Comparison of ENCODE assay signal across 8 cellular contexts in the genomic region with DNA sequence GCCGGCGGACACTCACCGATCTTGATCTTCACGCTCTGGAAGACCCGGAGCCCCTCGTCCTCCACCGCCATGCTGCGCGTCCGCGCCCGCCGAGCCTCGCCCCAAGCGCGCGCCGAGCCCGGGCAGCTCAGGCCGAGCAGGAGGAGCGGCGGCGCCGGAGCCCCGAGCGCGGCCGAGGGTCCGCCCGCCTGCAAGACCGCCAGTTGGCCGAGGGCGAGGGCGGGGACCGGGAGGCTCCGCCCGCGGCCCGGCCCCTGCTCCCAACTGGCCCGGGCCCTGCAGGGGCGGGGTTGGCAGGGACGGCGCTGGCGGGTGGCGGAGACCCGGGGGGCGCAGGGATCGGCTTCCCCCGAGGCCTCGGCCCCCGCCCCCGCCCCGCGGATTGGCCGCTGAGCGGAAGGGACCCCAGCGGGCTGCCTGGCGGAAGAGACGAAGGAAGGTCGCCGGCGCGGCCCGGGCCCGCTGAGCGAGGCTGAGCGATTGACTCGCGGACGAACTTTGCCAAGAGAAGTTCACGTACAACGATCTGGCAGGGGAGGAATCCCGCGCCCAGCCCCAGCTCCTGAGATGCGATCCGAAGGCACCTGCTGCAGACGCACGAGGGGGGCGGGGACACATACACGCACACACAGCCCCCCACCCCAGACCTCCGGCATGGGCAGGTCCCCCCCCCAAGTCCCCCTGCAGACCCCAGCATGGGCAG. TPM values are rescaled to one million over a fixed set of nuclear protein-coding genes. Genes with fewer than 3 reads are reported as not detected.
DNase-seq lines count a peak whose midpoint lies in the region; FAIRE-seq and TF ChIP-seq lines count a peak whose summit lies in the region.

A gene with protein sequence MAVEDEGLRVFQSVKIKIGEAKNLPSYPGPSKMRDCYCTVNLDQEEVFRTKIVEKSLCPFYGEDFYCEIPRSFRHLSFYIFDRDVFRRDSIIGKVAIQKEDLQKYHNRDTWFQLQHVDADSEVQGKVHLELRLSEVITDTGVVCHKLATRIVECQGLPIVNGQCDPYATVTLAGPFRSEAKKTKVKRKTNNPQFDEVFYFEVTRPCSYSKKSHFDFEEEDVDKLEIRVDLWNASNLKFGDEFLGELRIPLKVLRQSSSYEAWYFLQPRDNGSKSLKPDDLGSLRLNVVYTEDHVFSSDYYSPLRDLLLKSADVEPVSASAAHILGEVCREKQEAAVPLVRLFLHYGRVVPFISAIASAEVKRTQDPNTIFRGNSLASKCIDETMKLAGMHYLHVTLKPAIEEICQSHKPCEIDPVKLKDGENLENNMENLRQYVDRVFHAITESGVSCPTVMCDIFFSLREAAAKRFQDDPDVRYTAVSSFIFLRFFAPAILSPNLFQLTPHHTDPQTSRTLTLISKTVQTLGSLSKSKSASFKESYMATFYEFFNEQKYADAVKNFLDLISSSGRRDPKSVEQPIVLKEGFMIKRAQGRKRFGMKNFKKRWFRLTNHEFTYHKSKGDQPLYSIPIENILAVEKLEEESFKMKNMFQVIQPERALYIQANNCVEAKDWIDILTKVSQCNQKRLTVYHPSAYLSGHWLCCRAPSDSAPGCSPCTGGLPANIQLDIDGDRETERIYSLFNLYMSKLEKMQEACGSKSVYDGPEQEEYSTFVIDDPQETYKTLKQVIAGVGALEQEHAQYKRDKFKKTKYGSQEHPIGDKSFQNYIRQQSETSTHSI (minus strand): TSS at position 205 of the 703 bp plus-strand sequence. CDS start 134 bp downstream, at position 71.

- H3K27ac Mint-ChIP-seq in T-helper 2 cell treated with Interferon-gamma antibody and Interleukin-4, amounts not matched to agents 5 μg/mL and 100 μg/mL, for 36 hours: peak within 1 kb of the TSS; percentile 91

- H3K4me1 Mint-ChIP-seq in T-helper 2 cell treated with Interferon-gamma antibody and Interleukin-4, amounts not matched to agents 5 μg/mL and 100 μg/mL, for 36 hours (ENCODE audit: low read depth): peaks cover 36% of the 10 kb centered on the region

- DNase-seq in H54 (ENCODE audit: insufficient read length, low spot score) (peak; percentile 97), LNCaP clone FGC (ENCODE audit: low read depth) (no peak), brain microvascular endothelial cell (peak; percentile 52), hypothalamus (lab: John Stamatoyannopoulos, UW) (peak in 40 of 51 donors; percentile 24 to 81 (median 62)), pulmonary artery endothelial cell (ENCODE audit: low read depth, low spot score) (peak; percentile 59), NCI-H187 treated with DMSO at 0.1 percent for 48 hours (lab: John Stamatoyannopoulos, UW) (no peak)
- peak; percentile 65 for DNase-seq in T-helper 2 cell treated with Interferon-gamma antibody and Interleukin-4, amounts not matched to agents 5 μg/mL and 100 μg/mL, for 36 hours (ENCODE audit: low spot score)

- TF ChIP-seq POLR2A in GM10847 (IDR thresholded peaks at IDR 0.05; ENCODE audit: extremely low read depth, insufficient read length): peak; percentile 65
- TF ChIP-seq POLR2A in H54 (IDR thresholded peaks at IDR 0.05; ENCODE audit: low read depth, low read length): peak; percentile 87

- H3K27me3 ChIP-seq in brain microvascular endothelial cell (replicated peaks): no peaks in the 10 kb centered on the region

- FAIRE-seq in H54 (lab: Jason Lieb, UNC): no peak

- no peak for TF ChIP-seq CTCF in LNCaP clone FGC (IDR thresholded peaks at IDR 0.05; ENCODE audit: control insufficient read depth, extremely low read depth, insufficient read depth)
- no peak for TF ChIP-seq CTCF in brain microvascular endothelial cell (IDR thresholded peaks at IDR 0.05; ENCODE audit: low read depth, low read length, missing control alignments)

- peak within 1 kb of the TSS; percentile 98 for H3K4me3 Mint-ChIP-seq in T-helper 2 cell treated with Interferon-gamma antibody and Interleukin-4, amounts not matched to agents 5 μg/mL and 100 μg/mL, for 36 hours

- H3K36me3 ChIP-seq in brain microvascular endothelial cell (replicated peaks): no peaks in the 10 kb centered on the region

- no peaks in the 10 kb centered on the region for H3K9me3 Mint-ChIP-seq in T-helper 2 cell treated with Interferon-gamma antibody and Interleukin-4, amounts not matched to agents 5 μg/mL and 100 μg/mL, for 36 hours

- peaks cover 30% of the 10 kb centered on the region for H3K36me3 Mint-ChIP-seq in T-helper 2 cell treated with Interferon-gamma antibody and Interleukin-4, amounts not matched to agents 5 μg/mL and 100 μg/mL, for 36 hours (ENCODE audit: low read depth)

- H3K4me3 ChIP-seq in LNCaP clone FGC (ENCODE audit: low read depth, low read length) (peak within 1 kb of the TSS; percentile 61), brain microvascular endothelial cell (ENCODE audit: low read depth, low read length) (peak within 1 kb of the TSS; percentile 96)

- H3K27ac ChIP-seq in brain microvascular endothelial cell: peak within 1 kb of the TSS; percentile 96

- peaks cover 4% of the 10 kb centered on the region for H3K27me3 Mint-ChIP-seq in T-helper 2 cell treated with Interferon-gamma antibody and Interleukin-4, amounts not matched to agents 5 μg/mL and 100 μg/mL, for 36 hours (ENCODE audit: low read depth)

- in situ Hi-C loops in brain microvascular endothelial cell (cut with HindIII; ENCODE audit: low pct_ligation_motif_present, low sequenced_read_pairs): no loop called here

RNA-seq across cellular contexts. Expression of the gene that starts here (rescaled TPM):
- total RNA-seq in pulmonary artery endothelial cell: 41.0 and 41.5 TPM in 2 replicates

Comparison
In these comparisons a context has a peak if more than half of its experiments do, and no peak if none do; other contexts are left out.
1. DNase-seq: peak in H54 (single experiment), T-helper 2 cell treated with Interferon-gamma antibody and Interleukin-4, amounts not matched to agents 5 μg/mL and 100 μg/mL, for 36 hours (single experiment), brain microvascular endothelial cell (single experiment), hypothalamus (40 of 51) and pulmonary artery endothelial cell (single experiment); none in LNCaP clone FGC (single experiment) and NCI-H187 treated with DMSO at 0.1 percent for 48 hours (single experiment).